In genomic region chr20:35883778-35884540, GRCh38 we compare ENCODE assay signal across 8 cellular contexts.
A peak's percentile ranks its signal among the peaks of the same experiment; 100 is the strongest.
DNase-seq lines count a peak whose midpoint lies in the region; ATAC-seq, FAIRE-seq and TF ChIP-seq lines count a peak whose summit lies in the region.

No MANE protein-coding gene starts in this region.

- DNase-seq in A172 (ENCODE audit: low spot score) (peak; percentile 97), GM12891 (ENCODE audit: insufficient read length, low spot score) (no peak), NCI-H446 (lab: John Stamatoyannopoulos, UW) (peak; percentile 46 to 80), dermis microvascular lymphatic vessel endothelial cell (ENCODE audit: low read depth in 2 of 2) (peak; percentile 56 to 84), lower lobe of right lung (peak; percentile 61)
- peak; percentile 2 to 43 for DNase-seq in activated CD4-positive, alpha-beta T cell treated with anti-CD3 and anti-CD28 coated beads, Interleukin-2, amount 50 U/mL, for 24 hours (ENCODE audit: low read depth in 1 of 2, low spot score in 1 of 2)
- DNase-seq in stimulated activated CD4-positive, alpha-beta T cell treated with anti-CD3 and anti-CD28 coated beads, Interleukin-4, amount 100 ng/mL, for 48 hours (ENCODE audit: low read depth in 2 of 2) = peak; percentile 12 to 30

- no peaks in the 10 kb centered on the region for H3K9me3 ChIP-seq in lower lobe of right lung

- TF ChIP-seq POLR2A in GM12891 (IDR thresholded peaks at IDR 0.05; ENCODE audit: low read depth, low read length) = no peak

- no peaks in the 10 kb centered on the region for H3K27me3 ChIP-seq in lower lobe of right lung (ENCODE audit: low read depth)

- ATAC-seq in lower lobe of right lung (peak; percentile 92), GM18517 (IDR thresholded peaks at IDR 0.05; ENCODE audit: unreplicated experiment) (no peak)

- H3K27ac ChIP-seq in lower lobe of right lung = peak overlapping the region; percentile 37

- H3K36me3 ChIP-seq in lower lobe of right lung = no peaks in the 10 kb centered on the region

- H3K4me1 ChIP-seq in lower lobe of right lung = peaks cover 13% of the 10 kb centered on the region

- FAIRE-seq in GM12891 (lab: Jason Lieb, UNC) = peak; percentile 84

- TF ChIP-seq CTCF in lower lobe of right lung (IDR thresholded peaks at IDR 0.05) = peak; percentile 73

- H3K4me3 ChIP-seq in lower lobe of right lung = no peak overlapping the region

- intact Hi-C loops in lower lobe of right lung (cut with DNase I) = no loop called here

TF ChIP-seq in GM12891, 5 proteins besides CTCF, POLR2A, EP300 and RAD21:
- TF ChIP-seq SPI1 (IDR thresholded peaks at IDR 0.05; ENCODE audit: low read depth, low read length) = no peak
- TF ChIP-seq PAX5 (IDR thresholded peaks at IDR 0.05; ENCODE audit: insufficient read depth, low read length, severe bottlenecking) = no peak
- TF ChIP-seq TAF1 (IDR thresholded peaks at IDR 0.05; ENCODE audit: low read depth, low read length) = no peak
- no peak for TF ChIP-seq POU2F2 (IDR thresholded peaks at IDR 0.05; ENCODE audit: low read depth, low read length)
- TF ChIP-seq POLR2AphosphoS5 (IDR thresholded peaks at IDR 0.05; ENCODE audit: low read depth, low read length) = no peak
